Comparison of ENCODE assay signal across 24 cellular contexts in genomic region chr10:15146366-15146765, GRCh38. TPM values are rescaled to one million over a fixed set of nuclear protein-coding genes. Genes with fewer than 3 reads are reported as not detected.
DNase-seq lines count a peak whose midpoint lies in the region; ATAC-seq and TF ChIP-seq lines count a peak whose summit lies in the region.
"Had no signal": no experiment of that assay in that cellular context is flagged by ENCODE, and none has a peak within 500 bp of the region (broad histone marks: within the 10 kb centered on the region; RNA-seq: fewer than 3 reads in every experiment).

No MANE protein-coding gene starts in this region.

- H3K9ac ChIP-seq in OCI-LY1 (ENCODE audit: low read length): no peak overlapping the region
- H3K9ac ChIP-seq: BLaER1 had no signal

- no peaks in the 10 kb centered on the region for H3K9me3 Mint-ChIP-seq in GM23338
- no peaks in the 10 kb centered on the region for H3K9me3 Mint-ChIP-seq in memory B cell
- H3K9me3 Mint-ChIP-seq: type B pancreatic cell had no signal

- TF ChIP-seq CTCF in GM23338 (conservative IDR thresholded peaks at IDR 0.05; ENCODE audit: low read depth in 2 of 2): peak in 1 of 2 experiments; percentile 50; a peak in 3 of 4 replicates
- TF ChIP-seq CTCF in OCI-LY1 (IDR thresholded peaks at IDR 0.05; ENCODE audit: low read length): peak; percentile 16; the same call in 1 of the 2 replicates

- H3F3A ChIP-seq in GM23338 (replicated peaks; ENCODE audit: low read depth) (no peaks in the 10 kb centered on the region), OCI-LY1 (ENCODE audit: insufficient read depth, low read length) (no peaks in the 10 kb centered on the region)

- H3K9me2 ChIP-seq in GM23338 (ENCODE audit: insufficient read depth): 0 out of 2 replicates have a peak, but pooled peaks cover 7% of the 10 kb centered on the region
- H3K9me2 ChIP-seq in OCI-LY1 (ENCODE audit: low read depth, low read length): no peaks in the 10 kb centered on the region

- DNase-seq in DMS53 (lab: John Stamatoyannopoulos, UW): peak; percentile 51
- no peak for DNase-seq in DMS53 treated with DMSO at 0.1 percent for 48 hours (lab: John Stamatoyannopoulos, UW; ENCODE audit: unreplicated experiment)
- DNase-seq in GM23338 (ENCODE audit: low spot score): peak; percentile 24
- DNase-seq in memory B cell (ENCODE audit: low spot score in 2 of 2): no peak
- DNase-seq in stimulated activated CD4-positive, alpha-beta T cell treated with anti-CD3 and anti-CD28 coated beads, Interleukin-4, amount 100 ng/mL, for 24 hours: no peak
- DNase-seq in C1 segment of cervical spinal cord (lab: John Stamatoyannopoulos, UW): no peak
- DNase-seq: activated CD4-positive, alpha-beta memory T cell treated with anti-CD3 and anti-CD28 coated beads for 36 hours; activated naive CD4-positive, alpha-beta T cell treated with Interleukin-2 at 50 U/mL for 16 hours; central memory CD4-positive, alpha-beta T cell; DMS79; foreskin melanocyte; hippocampal formation; islet precursor cell; NCI-H1436 treated with DMSO at 0.1 percent for 48 hours; NCI-H526 treated with DMSO at 0.1 percent for 48 hours; Peyer's patch; stimulated activated CD4-positive, alpha-beta T cell treated with anti-CD3 and anti-CD28 coated beads, Interleukin-4, amount 100 ng/mL, for 4 hours; stomach had no signal

- H3K27ac Mint-ChIP-seq in GM23338: no peak overlapping the region
- peak overlapping the region; percentile 75 for H3K27ac Mint-ChIP-seq in memory B cell
- H3K27ac Mint-ChIP-seq: activated CD4-positive, alpha-beta memory T cell treated with anti-CD3 and anti-CD28 coated beads for 36 hours; type B pancreatic cell had no signal

- H2AFZ ChIP-seq in GM23338 (no peak overlapping the region), OCI-LY1 (ENCODE audit: low read length) (no peak overlapping the region)

- H3K36me3 ChIP-seq in GM23338 (ENCODE audit: insufficient read depth): no peaks in the 10 kb centered on the region
- H3K36me3 ChIP-seq in OCI-LY1 (ENCODE audit: insufficient read depth, low read length): no peaks in the 10 kb centered on the region
- H3K36me3 ChIP-seq: ascending aorta, BLaER1, HAP-1, Peyer's patch had no signal

- peaks cover 8% of the 10 kb centered on the region for H3K4me1 Mint-ChIP-seq in GM23338
- peaks cover 8% of the 10 kb centered on the region for H3K4me1 Mint-ChIP-seq in memory B cell

- H3K79me2 ChIP-seq in GM23338 (replicated peaks; ENCODE audit: insufficient read depth) (peaks cover 42% of the 10 kb centered on the region), OCI-LY1 (ENCODE audit: insufficient read depth, low read length) (no peaks in the 10 kb centered on the region)

- no peaks in the 10 kb centered on the region for H3K36me3 Mint-ChIP-seq in GM23338 (ENCODE audit: low read depth)
- no peaks in the 10 kb centered on the region for H3K36me3 Mint-ChIP-seq in memory B cell
- H3K36me3 Mint-ChIP-seq: type B pancreatic cell had no signal

- peaks cover 8% of the 10 kb centered on the region for H4K20me1 ChIP-seq in GM23338 (replicated peaks; ENCODE audit: insufficient read depth)
- H4K20me1 ChIP-seq in OCI-LY1 (ENCODE audit: insufficient read depth, low read length): no peaks in the 10 kb centered on the region
- H4K20me1 ChIP-seq: BLaER1 had no signal

- H3K27me3 ChIP-seq in GM23338 (ENCODE audit: insufficient read depth): no peaks in the 10 kb centered on the region
- no peaks in the 10 kb centered on the region for H3K27me3 ChIP-seq in OCI-LY1 (ENCODE audit: insufficient read depth, low read length)
- H3K27me3 ChIP-seq: ascending aorta, BLaER1, Peyer's patch, stomach had no signal

- H3K27me3 Mint-ChIP-seq in GM23338 (ENCODE audit: insufficient read depth, low read depth, poor library complexity) (peaks cover 4% of the 10 kb centered on the region), memory B cell (no peaks in the 10 kb centered on the region)
- H3K27me3 Mint-ChIP-seq: activated CD4-positive, alpha-beta memory T cell treated with anti-CD3 and anti-CD28 coated beads for 36 hours; type B pancreatic cell had no signal

- no peak overlapping the region for H3K27ac ChIP-seq in GM23338 (ENCODE audit: low read depth)
- H3K27ac ChIP-seq in OCI-LY1 (ENCODE audit: low read depth, low read length, poor library complexity, severe bottlenecking): no peak overlapping the region
- H3K27ac ChIP-seq: ascending aorta, BLaER1, Peyer's patch, stomach had no signal

- ATAC-seq in GM23338 (no peak), memory B cell (ENCODE audit: low read depth) (no peak), GM19395 (IDR thresholded peaks at IDR 0.05; ENCODE audit: unreplicated experiment) (no peak)

- H3K4me2 ChIP-seq in GM23338: no peak overlapping the region
- no peak overlapping the region for H3K4me2 ChIP-seq in OCI-LY1 (ENCODE audit: low read length)
- H3K4me2 ChIP-seq: BLaER1 had no signal

- no peaks in the 10 kb centered on the region for H3K4me1 ChIP-seq in GM23338 (ENCODE audit: insufficient read depth)
- peaks cover 2% of the 10 kb centered on the region for H3K4me1 ChIP-seq in OCI-LY1 (ENCODE audit: insufficient read depth, low read length, severe bottlenecking)
- H3K4me1 ChIP-seq: HAP-1, Peyer's patch had no signal

- H3K9me3 ChIP-seq in OCI-LY1 (ENCODE audit: low read length): no peaks in the 10 kb centered on the region
- H3K9me3 ChIP-seq: ascending aorta, BLaER1, HAP-1, Peyer's patch, stomach had no signal

- H3K4me3 Mint-ChIP-seq in GM23338 (no peak overlapping the region), memory B cell (no peak overlapping the region)
- H3K4me3 Mint-ChIP-seq: activated CD4-positive, alpha-beta memory T cell treated with anti-CD3 and anti-CD28 coated beads for 36 hours; type B pancreatic cell had no signal

- no peak overlapping the region for H3K4me3 ChIP-seq in GM23338
- no peak overlapping the region for H3K4me3 ChIP-seq in OCI-LY1 (ENCODE audit: low read depth, low read length, poor library complexity, severe bottlenecking)
- H3K4me3 ChIP-seq: ascending aorta, BLaER1, HAP-1, Peyer's patch, stomach had no signal

TF ChIP-seq in GM23338, 12 proteins besides CTCF, POLR2A, EP300 and RAD21 (continues in another document):
- TF ChIP-seq ZNF114 (CRISPR knock-in tag; IDR thresholded peaks at IDR 0.05) (no peak), ZNF331 (CRISPR knock-in tag; IDR thresholded peaks at IDR 0.05; ENCODE audit: low read depth) (no peak), NANOG (IDR thresholded peaks at IDR 0.05; ENCODE audit: borderline replicate concordance) (no peak), JUNB (IDR thresholded peaks at IDR 0.05; ENCODE audit: unreplicated experiment) (no peak), POLR2AphosphoS5 (IDR thresholded peaks at IDR 0.05; ENCODE audit: low read depth) (no peak), REST (IDR thresholded peaks at IDR 0.05; ENCODE audit: unreplicated experiment) (no peak), EZH2 (IDR thresholded peaks at IDR 0.05; ENCODE audit: low read depth, unreplicated experiment) (no peak), EZH2phosphoT487 (IDR thresholded peaks at IDR 0.05; ENCODE audit: unreplicated experiment) (no peak), STAT1 (IDR thresholded peaks at IDR 0.05; ENCODE audit: unreplicated experiment) (no peak)

RNA-seq across cellular contexts. Expression of gene NMT2, which starts 22.1 kb away (rescaled TPM):
- total RNA-seq in GM23338 (2014; rRNA removed; shearing (Covaris generic)): 16.8 and 17.4 TPM in 2 replicates
- polyA plus RNA-seq in GM23338 (2016; fragmentation: Nextera tagmentation; extraction: Ambion mirVana): 10.1 and 11.7 TPM in 2 replicates

RNA-seq across cellular contexts. Expression of gene RPP38, which starts 49.2 kb away (rescaled TPM):
- total RNA-seq in GM23338 (2014; rRNA removed; shearing (Covaris generic)): 17.8 and 20.1 TPM in 2 replicates
- polyA plus RNA-seq in GM23338 (2016; fragmentation: Nextera tagmentation; extraction: Ambion mirVana): 42.8 and 50.7 TPM in 2 replicates
- total RNA-seq: ascending aorta had no signal

RNA-seq across cellular contexts. Expression of gene ACBD7, which starts 57.8 kb away (rescaled TPM):
- 14.7 and 24.1 TPM in 2 replicates for total RNA-seq in GM23338 (2014; rRNA removed; shearing (Covaris generic))
- polyA plus RNA-seq in GM23338 (2016; fragmentation: Nextera tagmentation; extraction: Ambion mirVana): 1.2 and 2.8 TPM in 2 replicates
- total RNA-seq: ascending aorta had no signal
- polyA plus RNA-seq: stomach had no signal

Comparison
In these comparisons a context has a peak if more than half of its experiments do, and no peak if none do; other contexts are left out.
1. DNase-seq: peak in DMS53 (single experiment) and GM23338 (single experiment); none in DMS53 treated with DMSO at 0.1 percent for 48 hours (single experiment), memory B cell (0 of 2), stimulated activated CD4-positive, alpha-beta T cell treated with anti-CD3 and anti-CD28 coated beads, Interleukin-4, amount 100 ng/mL, for 24 hours (single experiment) and C1 segment of cervical spinal cord (0 of 14).